In genomic region chr5:100519075-100519474, GRCh38 we compare ENCODE assay signal across 19 cellular contexts. TPM values are rescaled to one million over a fixed set of nuclear protein-coding genes. Genes with fewer than 3 reads are reported as not detected.
DNase-seq lines count a peak whose midpoint lies in the region; ATAC-seq lines count a peak whose summit lies in the region.
"Had no signal": no experiment of that assay in that cellular context is flagged by ENCODE, and none has a peak within 500 bp of the region (broad histone marks: within the 10 kb centered on the region; RNA-seq: fewer than 3 reads in every experiment).

No MANE protein-coding gene starts in this region.

- H3K36me3 Mint-ChIP-seq in activated naive CD4-positive, alpha-beta T cell treated with anti-CD3 and anti-CD28 coated beads for 36 hours (ENCODE audit: low read depth): peaks cover 12% of the 10 kb centered on the region
- H3K36me3 Mint-ChIP-seq: CD8-positive, alpha-beta T cell had no signal

- H3K27ac Mint-ChIP-seq in activated naive CD4-positive, alpha-beta T cell treated with anti-CD3 and anti-CD28 coated beads for 36 hours: no peak overlapping the region
- H3K27ac Mint-ChIP-seq: CD8-positive, alpha-beta T cell had no signal

- no peak overlapping the region for H3K4me3 Mint-ChIP-seq in activated naive CD4-positive, alpha-beta T cell treated with anti-CD3 and anti-CD28 coated beads for 36 hours
- H3K4me3 Mint-ChIP-seq: CD8-positive, alpha-beta T cell had no signal

- no peak for DNase-seq in activated naive CD4-positive, alpha-beta T cell treated with anti-CD3 and anti-CD28 coated beads for 36 hours
- no peak for DNase-seq in central memory CD4-positive, alpha-beta T cell
- DNase-seq in SIG-M5 (lab: John Stamatoyannopoulos, UW): no peak
- DNase-seq: activated naive CD4-positive, alpha-beta T cell; aorta; CD8-positive, alpha-beta T cell; DND-41; NCI-H2029; NCI-H524 treated with DMSO at 0.1 percent for 48 hours; PC-3; right cardiac atrium; T1000; uterus had no signal

- H3K4me1 Mint-ChIP-seq in activated naive CD4-positive, alpha-beta T cell treated with anti-CD3 and anti-CD28 coated beads for 36 hours (ENCODE audit: low read depth): no peaks in the 10 kb centered on the region

- CTCF ChIA-PET in activated naive CD4-positive, alpha-beta T cell treated with anti-CD3 and anti-CD28 coated beads for 36 hours (lab: Charles Lee): no interaction called here

- intact Hi-C loops in activated naive CD4-positive, alpha-beta T cell treated with anti-CD3 and anti-CD28 coated beads for 36 hours (cut with micrococcal nuclease): no loop called here

- H3K9me3 Mint-ChIP-seq in activated naive CD4-positive, alpha-beta T cell treated with anti-CD3 and anti-CD28 coated beads for 36 hours: peaks cover 16% of the 10 kb centered on the region

- ATAC-seq in GM18868 (IDR thresholded peaks at IDR 0.05; ENCODE audit: unreplicated experiment): peak; percentile 49
- peak; percentile 65 for ATAC-seq in GM21526 (IDR thresholded peaks at IDR 0.05; ENCODE audit: low FRiP score, unreplicated experiment)
- peak; percentile 54 for ATAC-seq in HG03025 (IDR thresholded peaks at IDR 0.05; ENCODE audit: low FRiP score, unreplicated experiment)
- peak; percentile 60 for ATAC-seq in HG03571 (IDR thresholded peaks at IDR 0.05; ENCODE audit: unreplicated experiment)
- no peak for ATAC-seq in HG02571 (IDR thresholded peaks at IDR 0.05; ENCODE audit: unreplicated experiment)
- ATAC-seq: CD8-positive, alpha-beta T cell; left lobe of liver; right cardiac atrium had no signal

- H3K27me3 Mint-ChIP-seq in activated naive CD4-positive, alpha-beta T cell treated with anti-CD3 and anti-CD28 coated beads for 36 hours (ENCODE audit: low read depth): peaks cover 8% of the 10 kb centered on the region

RNA-seq across cellular contexts. Expression of gene FAM174A, which starts 16.1 kb away (rescaled TPM):
- 1 to 10 TPM; 3.1 to 3.9 TPM for total RNA-seq in activated naive CD4-positive, alpha-beta T cell treated with anti-CD3 and anti-CD28 coated beads for 36 hours
